Comparison of ENCODE assay signal across 20 cellular contexts in the genomic region with DNA sequence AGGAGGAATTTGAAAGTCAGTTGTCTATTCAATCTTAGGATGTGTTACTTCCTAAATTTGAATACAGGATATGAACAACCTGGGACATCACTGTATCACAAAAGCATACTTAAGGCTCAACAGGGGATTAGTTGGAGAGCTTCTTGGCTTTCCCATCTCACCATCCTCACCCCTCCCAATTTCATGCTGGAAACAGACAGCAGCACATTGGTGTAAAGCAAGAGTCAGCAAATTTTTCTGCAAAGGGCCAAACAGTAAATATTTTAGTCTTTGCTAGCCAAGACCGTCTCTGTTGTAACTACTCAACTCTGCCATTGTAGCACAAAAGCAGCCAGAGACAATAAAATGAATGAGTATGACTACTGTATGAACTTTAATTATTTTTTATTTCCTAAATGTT.
DNase-seq lines count a peak whose midpoint lies in the region; ATAC-seq and TF ChIP-seq lines count a peak whose summit lies in the region.
"Had no signal": no experiment of that assay in that cellular context is flagged by ENCODE, and none has a peak within 500 bp of the region (broad histone marks: within the 10 kb centered on the region; RNA-seq: fewer than 3 reads in every experiment).

No MANE protein-coding gene starts in this region.

- WGBS in endodermal cell (ENCODE audit: insufficient coverage in 1 of 2, insufficient read length in 1 of 2), 2 experiments: 67% methylated on average over 1 of the region's 1 CpG

- peaks cover 28% of the 10 kb centered on the region for H3K36me3 Mint-ChIP-seq in GM23338 (ENCODE audit: low read depth)
- peaks cover 11% of the 10 kb centered on the region for H3K36me3 Mint-ChIP-seq in endodermal cell (ENCODE audit: low read depth)
- H3K36me3 Mint-ChIP-seq: CD14-positive monocyte had no signal

- H3K4me1 ChIP-seq in GM23338 (ENCODE audit: insufficient read depth) (peaks cover 26% of the 10 kb centered on the region), endodermal cell (ENCODE audit: control insufficient read depth, insufficient read depth, low read length) (no peaks in the 10 kb centered on the region)

- no peak overlapping the region for H2AFZ ChIP-seq in GM23338

- no peaks in the 10 kb centered on the region for H3F3A ChIP-seq in GM23338 (replicated peaks; ENCODE audit: low read depth)

- no peaks in the 10 kb centered on the region for H4K20me1 ChIP-seq in GM23338 (replicated peaks; ENCODE audit: insufficient read depth)

- ATAC-seq in GM23338 (peak; percentile 81), GM21360 (IDR thresholded peaks at IDR 0.05; ENCODE audit: unreplicated experiment) (no peak)
- ATAC-seq: HCT116, Right ventricle myocardium inferior had no signal

- H3K27me3 Mint-ChIP-seq in GM23338 (ENCODE audit: insufficient read depth, low read depth, poor library complexity) (no peaks in the 10 kb centered on the region), endodermal cell (ENCODE audit: insufficient read depth) (no peaks in the 10 kb centered on the region)

- H3K4me1 Mint-ChIP-seq in GM23338 (peaks cover 40% of the 10 kb centered on the region), endodermal cell (peaks cover 6% of the 10 kb centered on the region)
- H3K4me1 Mint-ChIP-seq: B cell had no signal

- H3K4me3 Mint-ChIP-seq in GM23338 (peak overlapping the region; percentile 57), endodermal cell (no peak overlapping the region)
- H3K4me3 Mint-ChIP-seq: B cell, CD14-positive monocyte had no signal

- H3K27ac ChIP-seq in GM23338 (ENCODE audit: low read depth) (peak overlapping the region; percentile 7), endodermal cell (ENCODE audit: low read depth, low read length) (no peak overlapping the region)

- H3K36me3 ChIP-seq in GM23338 (ENCODE audit: insufficient read depth) (no peaks in the 10 kb centered on the region), endodermal cell (ENCODE audit: control insufficient read depth, insufficient read depth, low read length) (no peaks in the 10 kb centered on the region)

- TF ChIP-seq CTCF in GM23338 (conservative IDR thresholded peaks at IDR 0.05; ENCODE audit: low read depth in 2 of 2): no peak
- TF ChIP-seq CTCF in endodermal cell (conservative IDR thresholded peaks at IDR 0.05): no peak

- H3K9me3 ChIP-seq in endodermal cell (ENCODE audit: control insufficient read depth, low read length): peaks cover 5% of the 10 kb centered on the region

- H3K27me3 ChIP-seq in GM23338 (ENCODE audit: insufficient read depth) (no peaks in the 10 kb centered on the region), endodermal cell (ENCODE audit: control insufficient read depth, insufficient read depth, low read length, poor library complexity, severe bottlenecking) (no peaks in the 10 kb centered on the region)

- no peaks in the 10 kb centered on the region for H3K9me2 ChIP-seq in GM23338 (ENCODE audit: insufficient read depth)

- no peak overlapping the region for H3K9ac ChIP-seq in endodermal cell (ENCODE audit: extremely low read depth, low read length, poor library complexity, severe bottlenecking)

- H3K27ac Mint-ChIP-seq in GM23338 (peak overlapping the region; percentile 98), endodermal cell (no peak overlapping the region)
- H3K27ac Mint-ChIP-seq: B cell, CD14-positive monocyte had no signal

- H3K4me2 ChIP-seq in GM23338: peak overlapping the region; percentile 16; the same call in 1 of the 2 replicates

- H3K79me2 ChIP-seq in GM23338 (replicated peaks; ENCODE audit: insufficient read depth): peaks cover 4% of the 10 kb centered on the region; the same call in 1 of the 2 replicates

- DNase-seq in GM23338 (ENCODE audit: low spot score): peak; percentile 53
- DNase-seq in NCI-H524 treated with DMSO at 0.1 percent for 48 hours (lab: John Stamatoyannopoulos, UW): peak; percentile 1
- DNase-seq in endodermal cell: peak; percentile 61
- DNase-seq in iPS-NIHi11 (ENCODE audit: low spot score): peak; percentile 28
- DNase-seq in NCI-H1105 (lab: John Stamatoyannopoulos, UW): no peak
- no peak for DNase-seq in activated naive CD4-positive, alpha-beta T cell treated with Interleukin-2 at 50 U/mL for 16 hours
- DNase-seq: KBM-7, MM.1S, NCI-H1092, NCI-H1436 treated with DMSO at 0.1 percent for 48 hours, NCI-H1930, NCI-H226, NCI-H510A treated with DMSO at 0.1 percent for 48 hours, NCI-H774, OCI-M1 had no signal

- peaks cover 22% of the 10 kb centered on the region for H3K9me3 Mint-ChIP-seq in GM23338
- peaks cover 26% of the 10 kb centered on the region for H3K9me3 Mint-ChIP-seq in endodermal cell

- H3K4me3 ChIP-seq in GM23338: peak overlapping the region; percentile 5; the same call in 1 of the 2 replicates
- no peak overlapping the region for H3K4me3 ChIP-seq in endodermal cell (ENCODE audit: low read length)

TF ChIP-seq in GM23338, 12 proteins besides CTCF, POLR2A, EP300 and RAD21:
- no peak for TF ChIP-seq ZNF114 (CRISPR knock-in tag; IDR thresholded peaks at IDR 0.05)
- TF ChIP-seq, protein P1, sequence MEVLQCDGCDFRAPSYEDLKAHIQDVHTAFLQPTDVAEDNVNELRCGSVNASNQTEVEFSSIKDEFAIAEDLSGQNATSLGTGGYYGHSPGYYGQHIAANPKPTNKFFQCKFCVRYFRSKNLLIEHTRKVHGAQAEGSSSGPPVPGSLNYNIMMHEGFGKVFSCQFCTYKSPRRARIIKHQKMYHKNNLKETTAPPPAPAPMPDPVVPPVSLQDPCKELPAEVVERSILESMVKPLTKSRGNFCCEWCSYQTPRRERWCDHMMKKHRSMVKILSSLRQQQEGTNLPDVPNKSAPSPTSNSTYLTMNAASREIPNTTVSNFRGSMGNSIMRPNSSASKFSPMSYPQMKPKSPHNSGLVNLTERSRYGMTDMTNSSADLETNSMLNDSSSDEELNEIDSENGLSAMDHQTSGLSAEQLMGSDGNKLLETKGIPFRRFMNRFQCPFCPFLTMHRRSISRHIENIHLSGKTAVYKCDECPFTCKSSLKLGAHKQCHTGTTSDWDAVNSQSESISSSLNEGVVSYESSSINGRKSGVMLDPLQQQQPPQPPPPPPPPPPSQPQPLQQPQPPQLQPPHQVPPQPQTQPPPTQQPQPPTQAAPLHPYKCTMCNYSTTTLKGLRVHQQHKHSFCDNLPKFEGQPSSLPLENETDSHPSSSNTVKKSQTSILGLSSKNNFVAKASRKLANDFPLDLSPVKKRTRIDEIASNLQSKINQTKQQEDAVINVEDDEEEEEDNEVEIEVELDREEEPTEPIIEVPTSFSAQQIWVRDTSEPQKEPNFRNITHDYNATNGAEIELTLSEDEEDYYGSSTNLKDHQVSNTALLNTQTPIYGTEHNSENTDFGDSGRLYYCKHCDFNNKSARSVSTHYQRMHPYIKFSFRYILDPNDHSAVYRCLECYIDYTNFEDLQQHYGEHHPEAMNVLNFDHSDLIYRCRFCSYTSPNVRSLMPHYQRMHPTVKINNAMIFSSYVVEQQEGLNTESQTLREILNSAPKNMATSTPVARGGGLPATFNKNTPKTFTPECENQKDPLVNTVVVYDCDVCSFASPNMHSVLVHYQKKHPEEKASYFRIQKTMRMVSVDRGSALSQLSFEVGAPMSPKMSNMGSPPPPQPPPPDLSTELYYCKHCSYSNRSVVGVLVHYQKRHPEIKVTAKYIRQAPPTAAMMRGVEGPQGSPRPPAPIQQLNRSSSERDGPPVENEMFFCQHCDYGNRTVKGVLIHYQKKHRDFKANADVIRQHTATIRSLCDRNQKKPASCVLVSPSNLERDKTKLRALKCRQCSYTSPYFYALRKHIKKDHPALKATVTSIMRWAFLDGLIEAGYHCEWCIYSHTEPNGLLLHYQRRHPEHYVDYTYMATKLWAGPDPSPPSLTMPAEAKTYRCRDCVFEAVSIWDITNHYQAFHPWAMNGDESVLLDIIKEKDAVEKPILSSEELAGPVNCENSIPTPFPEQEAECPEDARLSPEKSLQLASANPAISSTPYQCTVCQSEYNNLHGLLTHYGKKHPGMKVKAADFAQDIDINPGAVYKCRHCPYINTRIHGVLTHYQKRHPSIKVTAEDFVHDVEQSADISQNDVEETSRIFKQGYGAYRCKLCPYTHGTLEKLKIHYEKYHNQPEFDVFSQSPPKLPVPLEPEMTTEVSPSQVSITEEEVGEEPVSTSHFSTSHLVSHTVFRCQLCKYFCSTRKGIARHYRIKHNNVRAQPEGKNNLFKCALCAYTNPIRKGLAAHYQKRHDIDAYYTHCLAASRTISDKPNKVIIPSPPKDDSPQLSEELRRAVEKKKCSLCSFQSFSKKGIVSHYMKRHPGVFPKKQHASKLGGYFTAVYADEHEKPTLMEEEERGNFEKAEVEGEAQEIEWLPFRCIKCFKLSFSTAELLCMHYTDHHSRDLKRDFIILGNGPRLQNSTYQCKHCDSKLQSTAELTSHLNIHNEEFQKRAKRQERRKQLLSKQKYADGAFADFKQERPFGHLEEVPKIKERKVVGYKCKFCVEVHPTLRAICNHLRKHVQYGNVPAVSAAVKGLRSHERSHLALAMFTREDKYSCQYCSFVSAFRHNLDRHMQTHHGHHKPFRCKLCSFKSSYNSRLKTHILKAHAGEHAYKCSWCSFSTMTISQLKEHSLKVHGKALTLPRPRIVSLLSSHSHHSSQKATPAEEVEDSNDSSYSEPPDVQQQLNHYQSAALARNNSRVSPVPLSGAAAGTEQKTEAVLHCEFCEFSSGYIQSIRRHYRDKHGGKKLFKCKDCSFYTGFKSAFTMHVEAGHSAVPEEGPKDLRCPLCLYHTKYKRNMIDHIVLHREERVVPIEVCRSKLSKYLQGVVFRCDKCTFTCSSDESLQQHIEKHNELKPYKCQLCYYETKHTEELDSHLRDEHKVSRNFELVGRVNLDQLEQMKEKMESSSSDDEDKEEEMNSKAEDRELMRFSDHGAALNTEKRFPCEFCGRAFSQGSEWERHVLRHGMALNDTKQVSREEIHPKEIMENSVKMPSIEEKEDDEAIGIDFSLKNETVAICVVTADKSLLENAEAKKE (CRISPR knock-in tag; IDR thresholded peaks at IDR 0.05): 0 out of 2 replicates have a peak, but pooled peaks have one; percentile 34
- no peak for TF ChIP-seq POLR2AphosphoS5 (IDR thresholded peaks at IDR 0.05; ENCODE audit: low read depth)
- TF ChIP-seq CREB1 (CRISPR knock-in tag; IDR thresholded peaks at IDR 0.05; ENCODE audit: low read depth): no peak
- TF ChIP-seq EZH2 (IDR thresholded peaks at IDR 0.05; ENCODE audit: low read depth, unreplicated experiment): no peak
- TF ChIP-seq STAT1 (IDR thresholded peaks at IDR 0.05; ENCODE audit: unreplicated experiment): no peak
- TF ChIP-seq ZNF331 (CRISPR knock-in tag; IDR thresholded peaks at IDR 0.05; ENCODE audit: low read depth): no peak
- TF ChIP-seq NANOG (IDR thresholded peaks at IDR 0.05; ENCODE audit: borderline replicate concordance): peak; percentile 33; the same call in 1 of the 2 replicates

Comparison
In these comparisons a context has a peak if more than half of its experiments do, and no peak if none do; other contexts are left out.
1. DNase-seq: peak in GM23338 (single experiment), NCI-H524 treated with DMSO at 0.1 percent for 48 hours (single experiment), endodermal cell (single experiment) and iPS-NIHi11 (single experiment); none in NCI-H1105 (single experiment) and activated naive CD4-positive, alpha-beta T cell treated with Interleukin-2 at 50 U/mL for 16 hours (single experiment).